Comparison of ENCODE assay signal across 21 cellular contexts in genomic region chr6:157530724-157531168, GRCh38.
DNase-seq lines count a peak whose midpoint lies in the region; ATAC-seq and TF ChIP-seq lines count a peak whose summit lies in the region.
"Had no signal": no experiment of that assay in that cellular context is flagged by ENCODE, and none has a peak within 500 bp of the region (broad histone marks: within the 10 kb centered on the region; RNA-seq: fewer than 3 reads in every experiment).

No MANE protein-coding gene starts in this region.

- peak overlapping the region; percentile 75 to 85 (median 84) for H3K27ac Mint-ChIP-seq in nephron
- no peak overlapping the region for H3K27ac Mint-ChIP-seq in activated T-cell treated with anti-CD3 and anti-CD28 coated beads, Interleukin-2, amount 50 U/mL, for 24 hours
- H3K27ac Mint-ChIP-seq: CD4-positive, alpha-beta T cell had no signal

- H3K27me3 ChIP-seq in HUES6 (ENCODE audit: control insufficient read depth, insufficient read depth, low read length) (no peaks in the 10 kb centered on the region), smooth muscle cell (ENCODE audit: low read depth) (no peaks in the 10 kb centered on the region)
- H3K27me3 ChIP-seq: MG63 had no signal

- peaks cover 33% of the 10 kb centered on the region for H3K4me1 Mint-ChIP-seq in nephron
- peaks cover 27% of the 10 kb centered on the region for H3K4me1 Mint-ChIP-seq in activated T-cell treated with anti-CD3 and anti-CD28 coated beads, Interleukin-2, amount 50 U/mL, for 24 hours (ENCODE audit: low read depth)

- H3K36me3 Mint-ChIP-seq in nephron (ENCODE audit: low read depth), result no peaks in the 10 kb centered on the region
- no peaks in the 10 kb centered on the region for H3K36me3 Mint-ChIP-seq in activated T-cell treated with anti-CD3 and anti-CD28 coated beads, Interleukin-2, amount 50 U/mL, for 24 hours (ENCODE audit: low read depth)

- TF ChIP-seq CTCF in epithelial cell of proximal tubule (conservative IDR thresholded peaks at IDR 0.05; ENCODE audit: low read depth, low read length), result no peak
- TF ChIP-seq CTCF in nephron (IDR thresholded peaks at IDR 0.05; ENCODE audit: unreplicated experiment in 3 of 3), result no peak
- no peak for TF ChIP-seq CTCF in smooth muscle cell (IDR thresholded peaks at IDR 0.05; ENCODE audit: borderline replicate concordance, insufficient read depth, poor library complexity, severe bottlenecking)

- no peaks in the 10 kb centered on the region for H3K79me2 ChIP-seq in smooth muscle cell (ENCODE audit: low read depth)

- no peak overlapping the region for H3K4me2 ChIP-seq in smooth muscle cell

- no peak overlapping the region for H3K4me3 Mint-ChIP-seq in nephron
- H3K4me3 Mint-ChIP-seq in activated T-cell treated with anti-CD3 and anti-CD28 coated beads, Interleukin-2, amount 50 U/mL, for 24 hours, result no peak overlapping the region
- H3K4me3 Mint-ChIP-seq: CD4-positive, alpha-beta T cell had no signal

- 87% methylated on average over 10 of the region's 10 CpGs for WGBS in smooth muscle cell (ENCODE audit: low lambda C conversion rate)

- H3K9ac ChIP-seq in HUES6 (ENCODE audit: low read length) (peak overlapping the region; percentile 26), smooth muscle cell (ENCODE audit: low read depth) (no peak overlapping the region)

- H3K4me1 ChIP-seq in HUES6 (ENCODE audit: control insufficient read depth, insufficient read depth, low read length), result peaks cover 45% of the 10 kb centered on the region
- H3K4me1 ChIP-seq in smooth muscle cell (ENCODE audit: low read depth), result peaks cover 28% of the 10 kb centered on the region

- H3K9me3 Mint-ChIP-seq in nephron, result no peaks in the 10 kb centered on the region
- H3K9me3 Mint-ChIP-seq in activated T-cell treated with anti-CD3 and anti-CD28 coated beads, Interleukin-2, amount 50 U/mL, for 24 hours, result no peaks in the 10 kb centered on the region
- H3K9me3 Mint-ChIP-seq: CD4-positive, alpha-beta T cell had no signal

- H3K4me3 ChIP-seq in HUES6 (ENCODE audit: low read depth, low read length) (no peak overlapping the region), epithelial cell of proximal tubule (ENCODE audit: low read depth, low read length) (peak overlapping the region; percentile 4), smooth muscle cell (peak overlapping the region; percentile 3)
- H3K4me3 ChIP-seq: MG63, SK-N-MC had no signal

- H3K27me3 Mint-ChIP-seq in nephron (ENCODE audit: low read depth), result no peaks in the 10 kb centered on the region
- no peaks in the 10 kb centered on the region for H3K27me3 Mint-ChIP-seq in activated T-cell treated with anti-CD3 and anti-CD28 coated beads, Interleukin-2, amount 50 U/mL, for 24 hours
- H3K27me3 Mint-ChIP-seq: CD4-positive, alpha-beta T cell had no signal

- no peaks in the 10 kb centered on the region for H3K36me3 ChIP-seq in HUES6 (ENCODE audit: control insufficient read depth, insufficient read depth, low read length)
- no peaks in the 10 kb centered on the region for H3K36me3 ChIP-seq in smooth muscle cell (ENCODE audit: low read depth)
- H3K36me3 ChIP-seq: MG63 had no signal

- H2AFZ ChIP-seq in smooth muscle cell (ENCODE audit: low read depth), result no peak overlapping the region

- no peak for DNase-seq in epithelial cell of proximal tubule (ENCODE audit: low read depth)
- no peak for DNase-seq in smooth muscle cell (lab: John Stamatoyannopoulos, UW; ENCODE audit: unreplicated experiment)
- no peak for DNase-seq in OCI-M1 (lab: John Stamatoyannopoulos, UW)
- DNase-seq in activated T-cell treated with anti-CD3 and anti-CD28 coated beads, Interleukin-2, amount 50 U/mL, for 24 hours, result no peak
- no peak for DNase-seq in NCI-H2227 treated with DMSO at 0.1 percent for 48 hours (lab: John Stamatoyannopoulos, UW)
- DNase-seq: ACHN; AML-193; CD4-positive, alpha-beta T cell; IMR-90; MG63; NCI-H1092; NCI-H1436 treated with DMSO at 0.1 percent for 48 hours; NCI-H2029 treated with DMSO at 0.1 percent for 48 hours; NCI-H2171; NCI-H446 treated with DMSO at 0.1 percent for 48 hours; NK-92 treated with Interleukin-12 subunit alpha and Interleukin-12 subunit beta, amount 100 ng/mL, for 24 hours; SHP77 had no signal

- H4K20me1 ChIP-seq in smooth muscle cell (ENCODE audit: low read depth), result no peaks in the 10 kb centered on the region

- H3K9me3 ChIP-seq in HUES6 (ENCODE audit: control insufficient read depth, insufficient read depth, low read depth, low read length), result no peaks in the 10 kb centered on the region
- H3K9me3 ChIP-seq in smooth muscle cell (replicated peaks; ENCODE audit: low read depth), result no peaks in the 10 kb centered on the region
- H3K9me3 ChIP-seq: MG63 had no signal

- H3F3A ChIP-seq in smooth muscle cell (ENCODE audit: low read depth), result no peaks in the 10 kb centered on the region

- ATAC-seq in GM19467 (IDR thresholded peaks at IDR 0.05; ENCODE audit: unreplicated experiment), result no peak

- H3K27ac ChIP-seq in HUES6 (ENCODE audit: low read depth, low read length) (no peak overlapping the region), smooth muscle cell (ENCODE audit: low read depth) (no peak overlapping the region)
- H3K27ac ChIP-seq: SK-N-MC had no signal
